ENCODE assay signal across 4 cellular contexts in genomic region chrX:16360056-16360455, GRCh38.
A peak's percentile ranks its signal among the peaks of the same experiment; 100 is the strongest.
DNase-seq lines count a peak whose midpoint lies in the region.
"Not testable (repeated sequence)": the region's sequence is repeated elsewhere in the genome, so short reads cannot be mapped to it uniquely, and the experiment has no call there.

No MANE protein-coding gene starts in this region.

- intact Hi-C loops in head of caudate nucleus (cut with DNase I): not testable (repeated sequence)

- DNase-seq in DMS53 (lab: John Stamatoyannopoulos, UW): peak; percentile 44
- DNase-seq in caudate nucleus (lab: John Stamatoyannopoulos, UW): peak in 38 of 61 donors; percentile 0 to 79 (median 10)
- DNase-seq in head of caudate nucleus: peak in 41 of 42 donors; percentile 4 to 78 (median 50)
- DNase-seq in putamen (ENCODE audit: low spot score): peak; percentile 15

- H3K27ac ChIP-seq in caudate nucleus (ENCODE audit: low read depth, low read length): not testable (repeated sequence)
